In the genomic region with DNA sequence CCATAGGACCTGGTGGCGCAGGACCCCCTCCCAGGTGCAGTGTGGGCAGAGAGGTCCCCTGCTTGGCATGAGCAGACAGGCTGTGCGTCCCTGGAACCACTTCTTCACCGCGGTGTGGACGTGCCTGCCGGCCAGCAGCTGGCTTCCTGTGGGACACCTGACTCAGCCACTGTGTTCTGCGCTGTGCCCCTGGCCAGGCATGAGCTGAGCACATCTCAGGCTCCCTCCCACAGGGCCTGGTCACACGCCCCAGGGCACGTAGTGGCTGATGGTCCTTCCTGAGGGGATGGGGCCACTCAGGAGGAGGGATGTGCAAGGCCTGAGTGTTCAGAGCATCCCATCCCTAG, we compare ENCODE assay signal across 11 cellular contexts. TPM values are rescaled to one million over a fixed set of nuclear protein-coding genes. Genes with fewer than 3 reads are reported as not detected.
DNase-seq lines count a peak whose midpoint lies in the region; ATAC-seq, FAIRE-seq and TF ChIP-seq lines count a peak whose summit lies in the region.
"Had no signal": no experiment of that assay in that cellular context is flagged by ENCODE, and none has a peak within 500 bp of the region (broad histone marks: within the 10 kb centered on the region; RNA-seq: fewer than 3 reads in every experiment).

No MANE protein-coding gene starts in this region.

- H3K4me1 ChIP-seq in lung (ENCODE audit: control insufficient read depth in 2 of 2, insufficient read depth in 2 of 2, low read length in 2 of 2) = peaks cover 24 to 53% of the 10 kb centered on the region in 2 donors
- H3K4me1 ChIP-seq in thoracic aorta (ENCODE audit: control insufficient read depth in 1 of 2, low read depth in 2 of 2) = peaks cover 70 to 84% of the 10 kb centered on the region in 2 donors

- no peak for ATAC-seq in lung (ENCODE audit: insufficient read depth, low FRiP score)
- peak; percentile 28 for ATAC-seq in thoracic aorta (ENCODE audit: insufficient number of reproducible peaks, low FRiP score, low read depth)
- ATAC-seq: activated CD4-positive, CD25-positive, alpha-beta regulatory T cell treated with anti-CD3 and anti-CD28 coated beads, Interleukin-2, amount 50 U/mL, for 24 hours had no signal

- DNase-seq in HTR-8/SVneo (ENCODE audit: insufficient read length, low spot score) (no peak), dorsolateral prefrontal cortex (peak in 2 of 10 donors; percentile 26 to 45), lung (ENCODE audit: low spot score) (no peak), thoracic aorta (ENCODE audit: low spot score) (no peak), UCSD-AML1 (lab: John Stamatoyannopoulos, UW; ENCODE audit: unreplicated experiment) (no peak), NCI-H748 (lab: John Stamatoyannopoulos, UW; ENCODE audit: unreplicated experiment) (no peak), GM10266 (ENCODE audit: extremely low spot score) (no peak), KBM-7 (no peak)
- DNase-seq: activated naive CD4-positive, alpha-beta T cell treated with anti-CD3 and anti-CD28 coated beads, Interleukin-2, amount 10 ng/mL, durations not matched to agents 7 days and 5 days had no signal

- peak overlapping the region in 57 of 59 donors; percentile 60 to 97 (median 91) for H3K27ac ChIP-seq in dorsolateral prefrontal cortex
- peak overlapping the region; percentile 73 to 97 for H3K27ac ChIP-seq in lung (ENCODE audit: low read depth in 1 of 2, low read length in 1 of 2)
- H3K27ac ChIP-seq in thoracic aorta = peak overlapping the region; percentile 87 to 95
- H3K27ac ChIP-seq: neural progenitor cell had no signal

- FAIRE-seq in HTR-8/SVneo (lab: Jason Lieb, UNC) = peak; percentile 68

- intact Hi-C loops in dorsolateral prefrontal cortex (cut with DNase I) = loop anchor here in 1 of 2 donors (10.0 kb wide), 1 partner anchor 97 kb away; no protein-coding TSS in a partner anchor

- WGBS in lung, 2 donors = 65 to 72% methylated on average over 9 of the region's 9 CpGs

- H3K4me3 ChIP-seq in dorsolateral prefrontal cortex = no peak overlapping the region
- no peak overlapping the region for H3K4me3 ChIP-seq in lung
- H3K4me3 ChIP-seq in thoracic aorta = peak overlapping the region; percentile 50
- H3K4me3 ChIP-seq: neural progenitor cell had no signal

- no peaks in the 10 kb centered on the region for H3K9me3 ChIP-seq in lung (ENCODE audit: control insufficient read depth in 2 of 2, insufficient read depth in 1 of 2, low read length in 1 of 2)
- no peaks in the 10 kb centered on the region for H3K9me3 ChIP-seq in thoracic aorta

- H3K27me3 ChIP-seq in dorsolateral prefrontal cortex = no peaks in the 10 kb centered on the region
- no peaks in the 10 kb centered on the region for H3K27me3 ChIP-seq in lung (ENCODE audit: control insufficient read depth, insufficient read depth)
- H3K27me3 ChIP-seq in thoracic aorta (replicated peaks; ENCODE audit: insufficient read depth) = no peaks in the 10 kb centered on the region

- no peak for TF ChIP-seq CTCF in dorsolateral prefrontal cortex (IDR thresholded peaks at IDR 0.05 in 54 of 56, conservative IDR thresholded peaks at IDR 0.05 in 2 of 56; ENCODE audit: low read depth in 1 of 56, partially characterized antibody in 56 of 56)
- no peak for TF ChIP-seq CTCF in lung (IDR thresholded peaks at IDR 0.05; ENCODE audit: control extremely low read depth, extremely low read depth)
- no peak for TF ChIP-seq CTCF in thoracic aorta (IDR thresholded peaks at IDR 0.05)
- no peak for TF ChIP-seq CTCF in GM10266 (IDR thresholded peaks at IDR 0.05; ENCODE audit: control insufficient read depth, insufficient read depth, low read depth, missing control alignments)

- in situ Hi-C loops in KBM-7 (cut with MboI; ENCODE audit: low pct_unique_long_range_greater_than_20kb, low sequenced_read_pairs) = no loop called here

- peaks cover 0 to 12% of the 10 kb centered on the region in 2 donors for H3K36me3 ChIP-seq in lung (ENCODE audit: control insufficient read depth in 2 of 2, insufficient read depth in 2 of 2, low read length in 2 of 2)
- H3K36me3 ChIP-seq in thoracic aorta = peaks cover 7% of the 10 kb centered on the region
- H3K36me3 ChIP-seq: neural progenitor cell had no signal

RNA-seq across cellular contexts. Expression of a gene that starts 3.5 kb away (rescaled TPM):
- total RNA-seq in dorsolateral prefrontal cortex = 100 to 1,000 TPM in 23 of 120 experiments, 10 to 100 TPM in 91, 1 to 10 TPM in 6; 8.1 to 234 (median 44.3) TPM
- 100 to 1,000 TPM in 1 of 2 donors, 10 to 100 TPM in 1; 37.0 to 149 TPM for total RNA-seq in lung
- polyA plus RNA-seq in lung = 10 to 100 TPM; 48.3 to 91.9 TPM
- 100 to 1,000 TPM; 473 to 661 TPM for total RNA-seq in thoracic aorta

RNA-seq across cellular contexts. Expression of a gene that starts 18.6 kb away (rescaled TPM):
- total RNA-seq in dorsolateral prefrontal cortex = 10 to 100 TPM in 117 of 120 experiments, 1 to 10 TPM in 3; 9.2 to 20.9 (median 14.1) TPM
- total RNA-seq in lung = 10 to 100 TPM; 17.7 to 40.7 TPM
- polyA plus RNA-seq in lung = 10 to 100 TPM; 16.8 to 18.6 TPM
- total RNA-seq in thoracic aorta = 10 to 100 TPM; 16.6 to 20.7 TPM

RNA-seq across cellular contexts. Expression of a gene that starts 22.5 kb away (rescaled TPM):
- total RNA-seq in dorsolateral prefrontal cortex (100 to 1,000 TPM in 81 of 120 experiments, 10 to 100 TPM in 39; 54.6 to 175 (median 111) TPM), lung (10 to 100 TPM; 38.8 to 44.3 TPM), thoracic aorta (10 to 100 TPM; 48.5 to 68.5 TPM)
- polyA plus RNA-seq in lung = 10 to 100 TPM; 19.5 to 55.4 TPM
